25 cellular contexts compared by ENCODE assay signal in genomic region chr12:113366827-113367226, GRCh38. TPM values are rescaled to one million over a fixed set of nuclear protein-coding genes. Genes with fewer than 3 reads are reported as not detected.
"Had no signal": no experiment of that assay in that cellular context is flagged by ENCODE, and none has a peak within 500 bp of the region (broad histone marks: within the 10 kb centered on the region; RNA-seq: fewer than 3 reads in every experiment).

No MANE protein-coding gene starts in this region.

- H3K4me3 ChIP-seq: esophagus muscularis mucosa, prostate gland, transverse colon, vagina had no signal

- H3K9me3 ChIP-seq: esophagus muscularis mucosa, prostate gland, transverse colon, vagina had no signal

- H3K27ac Mint-ChIP-seq: activated CD4-positive, alpha-beta T cell treated with anti-CD3 and anti-CD28 coated beads, Interleukin-2, amount 10 ng/mL, durations not matched to agents 7 days and 5 days; memory B cell; T-helper 1 cell treated with Interleukin-12 subunit alpha and Interleukin-12 subunit beta and Interleukin-4 antibody, amounts not matched to agents 30 μg/mL and 1 μg/mL, for 36 hours had no signal

- H3K36me3 ChIP-seq: prostate gland, transverse colon, vagina had no signal

- H3K4me1 Mint-ChIP-seq: neural crest cell had no signal

- H3K9me3 Mint-ChIP-seq: activated CD4-positive, alpha-beta T cell treated with anti-CD3 and anti-CD28 coated beads, Interleukin-2, amount 10 ng/mL, durations not matched to agents 7 days and 5 days; memory B cell; naive B cell; neural crest cell; T-helper 1 cell treated with Interleukin-12 subunit alpha and Interleukin-12 subunit beta and Interleukin-4 antibody, amounts not matched to agents 30 μg/mL and 1 μg/mL, for 36 hours had no signal

- H3K27me3 Mint-ChIP-seq: activated CD4-positive, alpha-beta T cell treated with anti-CD3 and anti-CD28 coated beads, Interleukin-2, amount 10 ng/mL, durations not matched to agents 7 days and 5 days; memory B cell; naive B cell had no signal

- H3K27ac ChIP-seq: esophagus muscularis mucosa, prostate gland, transverse colon, vagina had no signal

- H3K27me3 ChIP-seq: esophagus muscularis mucosa, transverse colon, vagina had no signal

- H3K4me3 Mint-ChIP-seq: activated CD4-positive, alpha-beta T cell treated with anti-CD3 and anti-CD28 coated beads, Interleukin-2, amount 10 ng/mL, durations not matched to agents 7 days and 5 days; memory B cell; naive B cell; neural crest cell; T-helper 1 cell treated with Interleukin-12 subunit alpha and Interleukin-12 subunit beta and Interleukin-4 antibody, amounts not matched to agents 30 μg/mL and 1 μg/mL, for 36 hours had no signal

- H3K4me1 ChIP-seq: prostate gland, transverse colon had no signal

- DNase-seq: activated CD4-positive, alpha-beta T cell treated with anti-CD3 and anti-CD28 coated beads, Interleukin-2, amount 10 ng/mL, durations not matched to agents 7 days and 5 days; activated CD8-positive, alpha-beta memory T cell treated with anti-CD3 and anti-CD28 coated beads, Interleukin-2, amount 50 U/mL, for 4 hours; activated effector memory CD4-positive, alpha-beta T cell treated with anti-CD3 and anti-CD28 coated beads, Interleukin-2, amount 50 U/mL, for 16 hours; activated naive CD4-positive, alpha-beta T cell treated with anti-CD3 and anti-CD28 coated beads, Interleukin-2, amount 50 U/mL, for 16 hours; activated T-cell treated with anti-CD3 and anti-CD28 coated beads, Interleukin-2, amount 50 U/mL, for 48 hours; dermis blood vessel endothelial cell; effector memory CD4-positive, alpha-beta T cell; hypothalamus; islet precursor cell; naive B cell; stimulated activated CD8-positive, alpha-beta memory T cell treated with anti-CD3 and anti-CD28 coated beads, Interleukin-4, amount 100 ng/mL, for 48 hours; stimulated activated naive CD4-positive, alpha-beta T cell treated with Interleukin-2 at 50 U/mL for 16 hours; substantia nigra; transverse colon had no signal

RNA-seq across cellular contexts. Expression of gene SDS, which starts 36.9 kb away (rescaled TPM):
- total RNA-seq: activated CD4-positive, alpha-beta T cell treated with anti-CD3 and anti-CD28 coated beads, Interleukin-2, amount 10 ng/mL, durations not matched to agents 7 days and 5 days; astrocyte; bronchial epithelial cell; dermis blood vessel endothelial cell; endothelial cell of umbilical vein; fibroblast of villous mesenchyme; glomerular endothelial cell; neural crest cell; vagina had no signal
- polyA plus RNA-seq: endothelial cell of umbilical vein had no signal

RNA-seq across cellular contexts. Expression of gene SDSL, which starts 55.4 kb away (rescaled TPM):
- total RNA-seq: vagina had no signal
